ENCODE assay signal across 24 cellular contexts in the genomic region with DNA sequence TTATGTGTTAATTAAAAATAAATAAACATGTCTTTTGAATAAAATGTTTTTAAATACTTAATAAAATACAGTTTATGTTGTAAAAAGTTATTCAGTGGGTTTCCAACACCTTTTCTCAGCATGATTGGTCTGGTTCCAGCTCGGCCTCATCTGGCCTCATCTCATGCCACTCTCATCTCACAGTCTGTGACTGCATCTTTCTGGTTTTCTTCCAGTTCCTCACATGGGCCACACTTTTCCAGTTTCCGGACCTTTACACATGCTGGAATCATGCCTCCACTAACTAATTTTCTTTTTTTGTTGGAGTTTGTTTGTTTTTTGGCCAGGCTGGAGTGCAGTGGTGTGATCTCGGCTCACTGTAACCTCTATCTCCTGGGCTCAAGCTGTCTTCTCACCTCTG.
"Had no signal": no experiment of that assay in that cellular context is flagged by ENCODE, and none has a peak within 500 bp of the region (broad histone marks: within the 10 kb centered on the region; RNA-seq: fewer than 3 reads in every experiment).

No MANE protein-coding gene starts in this region.

- H3K27ac ChIP-seq: ascending aorta, brain microvascular endothelial cell, dorsolateral prefrontal cortex, gastrocnemius medialis, right lobe of liver, thyroid gland, upper lobe of right lung had no signal

- H3K27me3 ChIP-seq: adrenal gland, ascending aorta, brain microvascular endothelial cell, dorsolateral prefrontal cortex, gastrocnemius medialis, right lobe of liver, thyroid gland, upper lobe of right lung had no signal

- H3K9me3 ChIP-seq: adrenal gland, ascending aorta, gastrocnemius medialis, right lobe of liver, thyroid gland had no signal

- ATAC-seq: esophagus mucosa, gastrocnemius medialis had no signal

- H3K4me3 Mint-ChIP-seq: stimulated activated memory B cell treated with anti-CD40 and anti-IgM and Interleukin-4, amounts not matched to agents 10 μg/mL and 1 μg/mL and 100 μg/mL, for 72 hours had no signal

- H3K27me3 Mint-ChIP-seq: effector memory CD8-positive, alpha-beta T cell had no signal

- H3K27ac Mint-ChIP-seq: stimulated activated memory B cell treated with anti-CD40 and anti-IgM and Interleukin-4, amounts not matched to agents 10 μg/mL and 1 μg/mL and 100 μg/mL, for 72 hours had no signal

- H3K9me3 Mint-ChIP-seq: effector memory CD8-positive, alpha-beta T cell had no signal

- H3K4me1 Mint-ChIP-seq: stimulated activated memory B cell treated with anti-CD40 and anti-IgM and Interleukin-4, amounts not matched to agents 10 μg/mL and 1 μg/mL and 100 μg/mL, for 72 hours had no signal

- H3K4me1 ChIP-seq: adrenal gland, ascending aorta, gastrocnemius medialis, right lobe of liver, thyroid gland had no signal

- H3K4me3 ChIP-seq: adrenal gland, ascending aorta, dorsolateral prefrontal cortex, gastrocnemius medialis, right lobe of liver, skin epidermis, thyroid gland, upper lobe of right lung had no signal

- H3K36me3 ChIP-seq: adrenal gland, ascending aorta, brain microvascular endothelial cell, gastrocnemius medialis, right lobe of liver, thyroid gland, upper lobe of right lung had no signal

- DNase-seq: activated CD4-positive, alpha-beta T cell treated with anti-CD3 and anti-CD28 coated beads for 1 hour; activated CD4-positive, alpha-beta T cell treated with anti-CD3 and anti-CD28 coated beads, Interleukin-2, amount 50 U/mL, for 1 hour; activated CD8-positive, alpha-beta memory T cell treated with anti-CD3 and anti-CD28 coated beads for 24 hours; activated CD8-positive, alpha-beta memory T cell treated with anti-CD3 and anti-CD28 coated beads, Interleukin-2, amount 50 U/mL, for 4 hours; activated effector memory CD4-positive, alpha-beta T cell treated with anti-CD3 and anti-CD28 coated beads, Interleukin-2, amount 50 U/mL, for 16 hours; activated naive CD4-positive, alpha-beta T cell treated with anti-CD3 and anti-CD28 coated beads, Interleukin-2, amount 50 U/mL, for 16 hours; adrenal gland; brain microvascular endothelial cell; caudate nucleus; dorsolateral prefrontal cortex; effector memory CD8-positive, alpha-beta T cell; gastrocnemius medialis; hypothalamus; midbrain; nucleus accumbens; right lobe of liver; stimulated activated CD4-positive, alpha-beta T cell treated with anti-CD3 and anti-CD28 coated beads, Interleukin-2, amount 100 ng/mL, for 24 hours; T-helper 9 cell; thyroid gland; upper lobe of right lung had no signal
